22 cellular contexts compared by ENCODE assay signal in genomic region chr14:25607095-25607657, GRCh38.
DNase-seq lines count a peak whose midpoint lies in the region; ATAC-seq and TF ChIP-seq lines count a peak whose summit lies in the region.
"Had no signal": no experiment of that assay in that cellular context is flagged by ENCODE, and none has a peak within 500 bp of the region (broad histone marks: within the 10 kb centered on the region; RNA-seq: fewer than 3 reads in every experiment).

No MANE protein-coding gene starts in this region.

- peaks cover 6 to 16% (median 11%) of the 10 kb centered on the region in 5 donors for H3K9me3 Mint-ChIP-seq in CD8-positive, alpha-beta memory T cell

- 24 to 27% methylated on average over 3 of the region's 3 CpGs for WGBS in lower leg skin, 2 donors

- no peak overlapping the region for H3K27ac Mint-ChIP-seq in CD8-positive, alpha-beta memory T cell
- H3K27ac Mint-ChIP-seq: activated naive CD4-positive, alpha-beta T cell treated with anti-CD3 and anti-CD28 coated beads, Interleukin-2, amount 10 ng/mL, durations not matched to agents 7 days and 5 days; activated T-cell treated with anti-CD3 and anti-CD28 coated beads, Interleukin-2, amount 50 U/mL, for 72 hours; CD4-positive, alpha-beta memory T cell; T-cell had no signal

- no peaks in the 10 kb centered on the region for H3K4me1 ChIP-seq in CD8-positive, alpha-beta memory T cell (ENCODE audit: insufficient read depth, low read length)

- H3K36me3 ChIP-seq in CD8-positive, alpha-beta memory T cell (ENCODE audit: insufficient read depth, low read length), result no peaks in the 10 kb centered on the region
- H3K36me3 ChIP-seq: neutrophil had no signal

- H3K4me3 ChIP-seq in CD8-positive, alpha-beta memory T cell (ENCODE audit: low read length), result no peak overlapping the region
- H3K4me3 ChIP-seq in lower leg skin (ENCODE audit: low read depth, poor library complexity, severe bottlenecking), result no peak overlapping the region
- H3K4me3 ChIP-seq: K562 had no signal

- no peaks in the 10 kb centered on the region for H3K9me3 ChIP-seq in CD8-positive, alpha-beta memory T cell (ENCODE audit: low read length)
- H3K9me3 ChIP-seq: neutrophil had no signal

- ATAC-seq in GM19351 (IDR thresholded peaks at IDR 0.05; ENCODE audit: unreplicated experiment), result no peak
- ATAC-seq: activated T-cell treated with anti-CD3 and anti-CD28 coated beads, Interleukin-2, amount 50 U/mL, for 72 hours; K562; left lobe of liver; T-cell had no signal

- TF ChIP-seq EP300 in Ishikawa (IDR thresholded peaks at IDR 0.05; ENCODE audit: borderline replicate concordance), result no peak

- CTCF ChIA-PET in CD8-positive, alpha-beta memory T cell (lab: Charles Lee), result no interaction called here

- H3K36me3 Mint-ChIP-seq in CD8-positive, alpha-beta memory T cell, result no peaks in the 10 kb centered on the region
- H3K36me3 Mint-ChIP-seq: activated naive CD4-positive, alpha-beta T cell treated with anti-CD3 and anti-CD28 coated beads, Interleukin-2, amount 10 ng/mL, durations not matched to agents 7 days and 5 days; CD4-positive, alpha-beta memory T cell; T-cell had no signal

- no peaks in the 10 kb centered on the region for H3K27me3 Mint-ChIP-seq in CD8-positive, alpha-beta memory T cell
- H3K27me3 Mint-ChIP-seq: activated naive CD4-positive, alpha-beta T cell treated with anti-CD3 and anti-CD28 coated beads, Interleukin-2, amount 10 ng/mL, durations not matched to agents 7 days and 5 days; CD4-positive, alpha-beta memory T cell; T-cell had no signal

- DNase-seq in Ammon's horn (ENCODE audit: low spot score) (peak; percentile 25), NCI-H446 (lab: John Stamatoyannopoulos, UW) (peak; percentile 23 to 55), iPS-NIHi7 (ENCODE audit: extremely low spot score) (peak; percentile 20), lower leg skin (ENCODE audit: low spot score in 2 of 2) (no peak), NCI-H774 (lab: John Stamatoyannopoulos, UW) (no peak)
- no peak for DNase-seq in CD8-positive, alpha-beta memory T cell
- DNase-seq: activated CD4-positive, alpha-beta T cell treated with anti-CD3 and anti-CD28 coated beads for 4 hours; activated naive CD4-positive, alpha-beta T cell treated with anti-CD3 and anti-CD28 coated beads, Interleukin-2, amount 10 ng/mL, durations not matched to agents 7 days and 5 days; activated T-cell treated with anti-CD3 and anti-CD28 coated beads, Interleukin-2, amount 50 U/mL, for 72 hours; CD4-positive, alpha-beta memory T cell; dermis blood vessel endothelial cell; glutamatergic neuron; NCI-H2029 treated with DMSO at 0.1 percent for 48 hours; SIG-M5; stimulated activated CD4-positive, alpha-beta T cell treated with anti-CD3 and anti-CD28 coated beads, Interleukin-2, amount 100 ng/mL, for 48 hours; stimulated activated naive CD4-positive, alpha-beta T cell treated with Interleukin-2 at 50 U/mL for 16 hours; T-cell had no signal

- TF ChIP-seq CTCF in lower leg skin (IDR thresholded peaks at IDR 0.05), result no peak

- TF ChIP-seq POLR2A in lower leg skin (IDR thresholded peaks at IDR 0.05), result no peak

- POLR2A ChIA-PET in CD8-positive, alpha-beta memory T cell (lab: Charles Lee), result no interaction called here

- H3K27ac ChIP-seq in CD8-positive, alpha-beta memory T cell (ENCODE audit: low read depth, low read length), result no peak overlapping the region
- H3K27ac ChIP-seq: neutrophil had no signal

- no peaks in the 10 kb centered on the region for H3K4me1 Mint-ChIP-seq in CD8-positive, alpha-beta memory T cell
- H3K4me1 Mint-ChIP-seq: activated naive CD4-positive, alpha-beta T cell treated with anti-CD3 and anti-CD28 coated beads, Interleukin-2, amount 10 ng/mL, durations not matched to agents 7 days and 5 days; CD4-positive, alpha-beta memory T cell; T-cell had no signal

- no peaks in the 10 kb centered on the region for H3K27me3 ChIP-seq in CD8-positive, alpha-beta memory T cell (ENCODE audit: insufficient read depth, low read length, poor library complexity, severe bottlenecking)
- H3K27me3 ChIP-seq: neutrophil had no signal

- TF ChIP-seq RAD21 in Ishikawa (IDR thresholded peaks at IDR 0.05; ENCODE audit: low read depth), result peak; percentile 42

- intact Hi-C loops in lower leg skin (cut with DNase I; ENCODE audit: low total_unique reads), result no loop called here

- no peak overlapping the region for H3K4me3 Mint-ChIP-seq in CD8-positive, alpha-beta memory T cell
- H3K4me3 Mint-ChIP-seq: activated naive CD4-positive, alpha-beta T cell treated with anti-CD3 and anti-CD28 coated beads, Interleukin-2, amount 10 ng/mL, durations not matched to agents 7 days and 5 days; activated T-cell treated with anti-CD3 and anti-CD28 coated beads, Interleukin-2, amount 50 U/mL, for 72 hours; CD4-positive, alpha-beta memory T cell; T-cell had no signal

TF ChIP-seq in Ishikawa, 13 proteins besides CTCF, POLR2A, EP300 and RAD21:
- no peak for TF ChIP-seq EGR1 (IDR thresholded peaks at IDR 0.05)
- TF ChIP-seq YY1 (IDR thresholded peaks at IDR 0.05; ENCODE audit: low read depth), result no peak
- TF ChIP-seq TEAD4 (IDR thresholded peaks at IDR 0.05), result no peak
- TF ChIP-seq CREB1 (IDR thresholded peaks at IDR 0.05; ENCODE audit: low read depth), result no peak
- TF ChIP-seq FOXM1 (IDR thresholded peaks at IDR 0.05; ENCODE audit: borderline replicate concordance, low read depth), result no peak
- TF ChIP-seq TAF1 (IDR thresholded peaks at IDR 0.05; ENCODE audit: low read depth), result no peak
- no peak for TF ChIP-seq MAX (IDR thresholded peaks at IDR 0.05)
- TF ChIP-seq, protein P1, sequence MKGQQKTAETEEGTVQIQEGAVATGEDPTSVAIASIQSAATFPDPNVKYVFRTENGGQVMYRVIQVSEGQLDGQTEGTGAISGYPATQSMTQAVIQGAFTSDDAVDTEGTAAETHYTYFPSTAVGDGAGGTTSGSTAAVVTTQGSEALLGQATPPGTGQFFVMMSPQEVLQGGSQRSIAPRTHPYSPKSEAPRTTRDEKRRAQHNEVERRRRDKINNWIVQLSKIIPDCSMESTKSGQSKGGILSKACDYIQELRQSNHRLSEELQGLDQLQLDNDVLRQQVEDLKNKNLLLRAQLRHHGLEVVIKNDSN (IDR thresholded peaks at IDR 0.05), result no peak
- no peak for TF ChIP-seq NFIC (IDR thresholded peaks at IDR 0.05)
- TF ChIP-seq ZBTB7A (IDR thresholded peaks at IDR 0.05; ENCODE audit: low read depth), result no peak
TF ChIP-seq in Ishikawa: peak in this region for 0.

Comparison
In these comparisons a context has a peak if more than half of its experiments do, and no peak if none do; other contexts are left out.
1. DNase-seq: peak in Ammon's horn (single experiment), NCI-H446 (2 of 2) and iPS-NIHi7 (single experiment); none in CD8-positive, alpha-beta memory T cell (0 of 5), lower leg skin (0 of 2) and NCI-H774 (single experiment).